ENCODE assay signal across 22 cellular contexts in the genomic region with DNA sequence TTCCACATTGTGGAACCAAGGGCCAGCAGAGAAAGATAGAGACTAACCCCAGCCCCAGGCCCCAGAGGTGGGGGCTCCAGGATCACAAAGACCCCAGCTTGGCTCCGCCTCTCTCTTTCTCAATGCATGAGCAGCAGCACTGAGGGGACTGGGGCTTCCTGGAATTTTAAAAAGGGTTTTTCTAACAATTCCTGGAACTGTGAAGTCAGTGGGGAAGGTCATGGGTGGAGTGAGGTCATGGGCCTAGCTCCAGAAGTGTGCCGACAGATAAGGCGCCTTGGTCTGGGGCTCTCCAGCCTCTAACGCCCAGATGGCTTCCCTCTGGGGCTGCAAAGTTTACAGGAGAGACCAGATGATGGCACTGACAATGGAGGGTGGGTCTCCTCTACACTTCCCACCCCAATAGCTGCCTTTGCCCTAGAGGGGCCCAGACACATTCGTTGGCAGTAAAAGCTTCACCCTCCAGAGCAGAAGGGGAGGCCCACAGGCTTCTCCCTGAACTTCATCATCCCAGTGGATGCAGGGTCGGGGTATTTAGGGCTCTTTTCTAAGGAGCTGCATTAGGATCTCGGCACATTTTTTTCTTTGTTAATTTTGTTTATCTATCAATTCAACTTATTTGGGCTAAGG. TPM values are rescaled to one million over a fixed set of nuclear protein-coding genes. Genes with fewer than 3 reads are reported as not detected.
DNase-seq lines count a peak whose midpoint lies in the region; ATAC-seq, FAIRE-seq and TF ChIP-seq lines count a peak whose summit lies in the region.
"Had no signal": no experiment of that assay in that cellular context is flagged by ENCODE, and none has a peak within 500 bp of the region (broad histone marks: within the 10 kb centered on the region; RNA-seq: fewer than 3 reads in every experiment).

No MANE protein-coding gene starts in this region.

- in situ Hi-C loops in transverse colon (cut with MboI; ENCODE audit: low pct_ligation_motif_present in 1 of 4, low pct_unique_long_range_greater_than_20kb in 1 of 4, low sequenced_read_pairs in 3 of 4): no loop called here

- DNase-seq in T-helper 1 cell: no peak
- no peak for DNase-seq in esophagus muscularis mucosa (ENCODE audit: extremely low spot score)
- no peak for DNase-seq in lung (ENCODE audit: low spot score)
- no peak for DNase-seq in transverse colon
- DNase-seq in DMS153 (lab: John Stamatoyannopoulos, UW): no peak
- no peak for DNase-seq in T-helper 9 cell
- DNase-seq in GM12892 (ENCODE audit: insufficient read length): no peak
- DNase-seq: 8988T; activated CD4-positive, alpha-beta T cell treated with anti-CD3 and anti-CD28 coated beads, Interleukin-2, amount 50 U/mL, for 1 hour; activated T-cell treated with anti-CD3 and anti-CD28 coated beads, Interleukin-2, amount 50 U/mL, for 4 hours; amygdala; colonic mucosa; GDM1; IMR-90; mucosa of descending colon; NCI-H1436; NCI-H526; stimulated activated CD4-positive, alpha-beta T cell treated with anti-CD3 and anti-CD28 coated beads, Interleukin-4, amount 100 ng/mL, for 24 hours; T-helper 17 cell had no signal

- no peaks in the 10 kb centered on the region for H3K36me3 ChIP-seq in esophagus muscularis mucosa
- H3K36me3 ChIP-seq in lung (ENCODE audit: control insufficient read depth in 2 of 2, insufficient read depth in 2 of 2, low read length in 2 of 2): no peaks in the 10 kb centered on the region
- no peaks in the 10 kb centered on the region for H3K36me3 ChIP-seq in transverse colon
- H3K36me3 ChIP-seq: colonic mucosa, Peyer's patch had no signal

- no peaks in the 10 kb centered on the region for H3K9me3 Mint-ChIP-seq in T-helper 1 cell treated with Interleukin-12 subunit alpha and Interleukin-12 subunit beta and Interleukin-4 antibody, amounts not matched to agents 30 μg/mL and 1 μg/mL, for 36 hours
- H3K9me3 Mint-ChIP-seq: activated T-cell treated with anti-CD3 and anti-CD28 coated beads, Interleukin-2, amount 50 U/mL, for 4 hours; stimulated activated effector memory CD8-positive, alpha-beta T cell treated with anti-CD3 and anti-CD28 coated beads, Interleukin-12 subunit alpha, Interleukin-12 subunit beta, amount 100 ng/mL, for 72 hours had no signal

- peaks cover 6% of the 10 kb centered on the region for H3K27me3 Mint-ChIP-seq in T-helper 1 cell treated with Interleukin-12 subunit alpha and Interleukin-12 subunit beta and Interleukin-4 antibody, amounts not matched to agents 30 μg/mL and 1 μg/mL, for 36 hours (ENCODE audit: low read depth)
- H3K27me3 Mint-ChIP-seq: T-helper 17 cell had no signal

- FAIRE-seq in GM12892 (lab: Jason Lieb, UNC): no peak

- no peak for TF ChIP-seq CTCF in esophagus muscularis mucosa (IDR thresholded peaks at IDR 0.05)
- TF ChIP-seq CTCF in lung (IDR thresholded peaks at IDR 0.05; ENCODE audit: control extremely low read depth, extremely low read depth): no peak
- TF ChIP-seq CTCF in transverse colon (IDR thresholded peaks at IDR 0.05): no peak

- H3K4me1 ChIP-seq in esophagus muscularis mucosa: peaks cover 5 to 33% (median 17%) of the 10 kb centered on the region in 4 donors
- H3K4me1 ChIP-seq in lung (ENCODE audit: control insufficient read depth in 2 of 2, insufficient read depth in 2 of 2, low read length in 2 of 2): peaks cover 0 to 12% of the 10 kb centered on the region in 2 donors
- peaks cover 0 to 6% (median 0%) of the 10 kb centered on the region in 4 donors for H3K4me1 ChIP-seq in transverse colon
- H3K4me1 ChIP-seq: colonic mucosa, Peyer's patch had no signal

- H3K4me3 Mint-ChIP-seq in T-helper 1 cell treated with Interleukin-12 subunit alpha and Interleukin-12 subunit beta and Interleukin-4 antibody, amounts not matched to agents 30 μg/mL and 1 μg/mL, for 36 hours: no peak overlapping the region
- H3K4me3 Mint-ChIP-seq: activated T-cell treated with anti-CD3 and anti-CD28 coated beads, Interleukin-2, amount 50 U/mL, for 4 hours; stimulated activated effector memory CD8-positive, alpha-beta T cell treated with anti-CD3 and anti-CD28 coated beads, Interleukin-12 subunit alpha, Interleukin-12 subunit beta, amount 100 ng/mL, for 72 hours; T-helper 17 cell had no signal

- H3K36me3 Mint-ChIP-seq in T-helper 1 cell treated with Interleukin-12 subunit alpha and Interleukin-12 subunit beta and Interleukin-4 antibody, amounts not matched to agents 30 μg/mL and 1 μg/mL, for 36 hours (ENCODE audit: low read depth): no peaks in the 10 kb centered on the region

- H3K4me1 Mint-ChIP-seq in T-helper 1 cell treated with Interleukin-12 subunit alpha and Interleukin-12 subunit beta and Interleukin-4 antibody, amounts not matched to agents 30 μg/mL and 1 μg/mL, for 36 hours (ENCODE audit: low read depth): peaks cover 16% of the 10 kb centered on the region
- H3K4me1 Mint-ChIP-seq: stimulated activated effector memory CD8-positive, alpha-beta T cell treated with anti-CD3 and anti-CD28 coated beads, Interleukin-12 subunit alpha, Interleukin-12 subunit beta, amount 100 ng/mL, for 72 hours had no signal

- TF ChIP-seq EP300 in esophagus muscularis mucosa (IDR thresholded peaks at IDR 0.05): peak; percentile 24
- TF ChIP-seq EP300 in transverse colon (IDR thresholded peaks at IDR 0.05; ENCODE audit: low read depth): no peak

- peak overlapping the region; percentile 32 to 50 (median 42) for H3K27ac ChIP-seq in esophagus muscularis mucosa (replicated peaks in 1 of 4)
- H3K27ac ChIP-seq in lung (ENCODE audit: low read depth in 1 of 2, low read length in 1 of 2): peak overlapping the region; percentile 71 to 80
- H3K27ac ChIP-seq in transverse colon: peak overlapping the region; percentile 16 to 35 (median 26)
- H3K27ac ChIP-seq: colonic mucosa had no signal

- intact Hi-C loops in esophagus muscularis mucosa (cut with DNase I): no loop called here
- intact Hi-C loops in transverse colon (cut with DNase I; ENCODE audit: low total_unique reads): no loop called here

- WGBS in esophagus muscularis mucosa: 70% methylated on average over 7 of the region's 7 CpGs
- WGBS in lung, 2 donors: 59 to 69% methylated on average over 7 of the region's 7 CpGs
- 71 to 83% methylated on average over 1 to 7 of the region's 7 CpGs for WGBS in transverse colon (ENCODE audit: low coverage in 1 of 2), 2 donors

- TF ChIP-seq POLR2A in esophagus muscularis mucosa (IDR thresholded peaks at IDR 0.05; ENCODE audit: low read depth) (no peak), transverse colon (IDR thresholded peaks at IDR 0.05) (no peak), GM12892 (IDR thresholded peaks at IDR 0.05; ENCODE audit: low read depth, low read length) (no peak)

- no peaks in the 10 kb centered on the region for H3K9me3 ChIP-seq in esophagus muscularis mucosa
- H3K9me3 ChIP-seq in lung (ENCODE audit: control insufficient read depth in 2 of 2, insufficient read depth in 1 of 2, low read length in 1 of 2): peaks cover 0 to 2% of the 10 kb centered on the region in 2 donors
- H3K9me3 ChIP-seq in transverse colon: no peaks in the 10 kb centered on the region
- H3K9me3 ChIP-seq: colonic mucosa, mucosa of descending colon, Peyer's patch had no signal

- H3K27me3 ChIP-seq in esophagus muscularis mucosa (no peaks in the 10 kb centered on the region), lung (ENCODE audit: control insufficient read depth, insufficient read depth) (no peaks in the 10 kb centered on the region), transverse colon (no peaks in the 10 kb centered on the region)
- H3K27me3 ChIP-seq: colonic mucosa, Peyer's patch had no signal

- ATAC-seq in lung (ENCODE audit: insufficient read depth, low FRiP score): no peak
- ATAC-seq: activated T-cell treated with anti-CD3 and anti-CD28 coated beads, Interleukin-2, amount 50 U/mL, for 4 hours; stimulated activated effector memory CD8-positive, alpha-beta T cell treated with anti-CD3 and anti-CD28 coated beads, Interleukin-12 subunit alpha, Interleukin-12 subunit beta, amount 100 ng/mL, for 72 hours; T-helper 17 cell had no signal

- H3K4me3 ChIP-seq in esophagus muscularis mucosa (no peak overlapping the region), lung (no peak overlapping the region), transverse colon (no peak overlapping the region)
- H3K4me3 ChIP-seq: colonic mucosa, mucosa of descending colon, Peyer's patch had no signal

- peak overlapping the region; percentile 21 for H3K27ac Mint-ChIP-seq in T-helper 1 cell treated with Interleukin-12 subunit alpha and Interleukin-12 subunit beta and Interleukin-4 antibody, amounts not matched to agents 30 μg/mL and 1 μg/mL, for 36 hours
- H3K27ac Mint-ChIP-seq: stimulated activated effector memory CD8-positive, alpha-beta T cell treated with anti-CD3 and anti-CD28 coated beads, Interleukin-12 subunit alpha, Interleukin-12 subunit beta, amount 100 ng/mL, for 72 hours; T-helper 17 cell had no signal

RNA-seq across cellular contexts. Expression of gene CD93, which starts 46.9 kb away (rescaled TPM):
- total RNA-seq in esophagus muscularis mucosa (10 to 100 TPM; 24.5 to 80.7 (median 66.0) TPM), lung (100 to 1,000 TPM; 133 to 239 TPM), transverse colon (10 to 100 TPM in 1 of 4 donors, 1 to 10 TPM in 3; 6.3 to 14.3 (median 7.9) TPM)
- 100 to 1,000 TPM in 1 of 2 donors, 10 to 100 TPM in 1; 17.9 to 119 TPM for polyA plus RNA-seq in lung
- polyA plus RNA-seq in GM12892 (2012; ENCODE audit: missing spikeins): 1.1 TPM
